ENCODE assay signal across 8 cellular contexts in the genomic region with DNA sequence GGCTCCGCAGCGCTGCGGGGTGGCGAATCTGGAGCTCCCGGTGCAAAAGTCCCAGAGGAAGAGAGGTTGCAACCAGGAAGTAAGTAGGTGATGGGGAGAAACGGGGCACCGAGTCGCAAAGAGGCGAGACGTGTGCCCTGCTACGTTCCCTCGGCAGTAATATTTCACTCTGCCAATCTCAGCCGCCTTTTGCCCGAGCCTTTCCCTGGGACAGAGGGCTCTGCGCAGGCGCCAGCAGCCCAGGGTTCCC. TPM values are rescaled to one million over a fixed set of nuclear protein-coding genes. Genes with fewer than 3 reads are reported as not detected.
A peak's percentile ranks its signal among the peaks of the same experiment; 100 is the strongest.
DNase-seq lines count a peak whose midpoint lies in the region; ATAC-seq, FAIRE-seq and TF ChIP-seq lines count a peak whose summit lies in the region.

A gene (minus strand): TSS at position 171 of the 250 bp plus-strand sequence. CDS start 495 bp downstream, outside the sequence.

- H3K27ac Mint-ChIP-seq in activated CD8-positive, alpha-beta memory T cell treated with anti-CD3 and anti-CD28 coated beads, Interleukin-2, amount 10 ng/mL, durations not matched to agents 7 days and 5 days: peak within 1 kb of the TSS; percentile 85

- no peaks in the 10 kb centered on the region for H3K27me3 Mint-ChIP-seq in activated CD8-positive, alpha-beta memory T cell treated with anti-CD3 and anti-CD28 coated beads, Interleukin-2, amount 10 ng/mL, durations not matched to agents 7 days and 5 days

- H3K36me3 ChIP-seq in bronchial epithelial cell (ENCODE audit: control insufficient read depth, insufficient read depth, low read length): peaks cover 20% of the 10 kb centered on the region
- peaks cover 25% of the 10 kb centered on the region for H3K36me3 ChIP-seq in lower lobe of right lung
- H3K36me3 ChIP-seq in upper lobe of right lung: peaks cover 21% of the 10 kb centered on the region

- H3K9me3 Mint-ChIP-seq in activated CD8-positive, alpha-beta memory T cell treated with anti-CD3 and anti-CD28 coated beads, Interleukin-2, amount 10 ng/mL, durations not matched to agents 7 days and 5 days (ENCODE audit: low read depth): no peaks in the 10 kb centered on the region

- H3K27me3 ChIP-seq in bronchial epithelial cell (ENCODE audit: control insufficient read depth, insufficient read depth, low read length) (no peaks in the 10 kb centered on the region), lower lobe of right lung (ENCODE audit: low read depth) (no peaks in the 10 kb centered on the region), upper lobe of right lung (no peaks in the 10 kb centered on the region)

- FAIRE-seq in bronchial epithelial cell (lab: Jason Lieb, UNC): no peak

- DNase-seq in activated CD8-positive, alpha-beta memory T cell treated with anti-CD3 and anti-CD28 coated beads, Interleukin-2, amount 10 ng/mL, durations not matched to agents 7 days and 5 days: no peak
- no peak for DNase-seq in activated CD8-positive, alpha-beta memory T cell treated with anti-CD3 and anti-CD28 coated beads for 24 hours
- no peak for DNase-seq in bronchial epithelial cell (ENCODE audit: low read depth)
- no peak for DNase-seq in lower lobe of right lung
- DNase-seq in upper lobe of right lung: no peak
- DNase-seq in anterior cingulate cortex (lab: John Stamatoyannopoulos, UW): no peak
- DNase-seq in dermis blood vessel endothelial cell: no peak

- H3K4me3 Mint-ChIP-seq in activated CD8-positive, alpha-beta memory T cell treated with anti-CD3 and anti-CD28 coated beads, Interleukin-2, amount 10 ng/mL, durations not matched to agents 7 days and 5 days: peak within 1 kb of the TSS; percentile 73

- no peak for ATAC-seq in activated CD8-positive, alpha-beta memory T cell treated with anti-CD3 and anti-CD28 coated beads, Interleukin-2, amount 10 ng/mL, durations not matched to agents 7 days and 5 days
- ATAC-seq in lower lobe of right lung (no peak), upper lobe of right lung (no peak), GM19463 (IDR thresholded peaks at IDR 0.05; ENCODE audit: unreplicated experiment) (no peak)

- H3K4me1 ChIP-seq in lower lobe of right lung: peaks cover 80% of the 10 kb centered on the region
- H3K4me1 ChIP-seq in upper lobe of right lung: peaks cover 78% of the 10 kb centered on the region

- intact Hi-C loops in lower lobe of right lung (cut with DNase I) (no loop called here), upper lobe of right lung (cut with DNase I) (no loop called here)

- H3K27ac ChIP-seq in lower lobe of right lung (peak within 1 kb of the TSS; percentile 95), upper lobe of right lung (peak within 1 kb of the TSS; percentile 95)

- CTCF ChIA-PET in activated CD8-positive, alpha-beta memory T cell treated with anti-CD3 and anti-CD28 coated beads, Interleukin-2, amount 10 ng/mL, durations not matched to agents 7 days and 5 days (lab: Charles Lee): interaction anchor here (0.9 to 9.5 kb wide), 13 partner anchors 10 to 188 kb away, joined by 3 to 164 read pairs (median 4); no protein-coding TSS in a partner anchor

- H3K4me3 ChIP-seq in bronchial epithelial cell (ENCODE audit: low read depth, low read length) (peak within 1 kb of the TSS; percentile 95), lower lobe of right lung (peak within 1 kb of the TSS; percentile 83), upper lobe of right lung (peak within 1 kb of the TSS; percentile 86)

- peaks cover 88% of the 10 kb centered on the region for H3K4me1 Mint-ChIP-seq in activated CD8-positive, alpha-beta memory T cell treated with anti-CD3 and anti-CD28 coated beads, Interleukin-2, amount 10 ng/mL, durations not matched to agents 7 days and 5 days

- peaks cover 14% of the 10 kb centered on the region for H3K36me3 Mint-ChIP-seq in activated CD8-positive, alpha-beta memory T cell treated with anti-CD3 and anti-CD28 coated beads, Interleukin-2, amount 10 ng/mL, durations not matched to agents 7 days and 5 days

- no peaks in the 10 kb centered on the region for H3K9me3 ChIP-seq in lower lobe of right lung
- H3K9me3 ChIP-seq in upper lobe of right lung: no peaks in the 10 kb centered on the region

- no peak for TF ChIP-seq CTCF in bronchial epithelial cell (IDR thresholded peaks at IDR 0.05; ENCODE audit: insufficient read depth, low read length, severe bottlenecking)
- no peak for TF ChIP-seq CTCF in lower lobe of right lung (IDR thresholded peaks at IDR 0.05)
- TF ChIP-seq CTCF in upper lobe of right lung (IDR thresholded peaks at IDR 0.05): no peak

RNA-seq across cellular contexts. Expression of the gene that starts here (rescaled TPM):
- total RNA-seq in activated CD8-positive, alpha-beta memory T cell treated with anti-CD3 and anti-CD28 coated beads, Interleukin-2, amount 10 ng/mL, durations not matched to agents 7 days and 5 days: 1 to 10 TPM; 3.3 to 4.8 TPM
- 0.51 and 0.79 TPM in 2 replicates for total RNA-seq in bronchial epithelial cell
- 20.1 TPM for total RNA-seq in lower lobe of right lung
- total RNA-seq in upper lobe of right lung: 24.9 TPM
- total RNA-seq in dermis blood vessel endothelial cell: 1.7 and 2.3 TPM in 2 replicates
